In the genomic region with DNA sequence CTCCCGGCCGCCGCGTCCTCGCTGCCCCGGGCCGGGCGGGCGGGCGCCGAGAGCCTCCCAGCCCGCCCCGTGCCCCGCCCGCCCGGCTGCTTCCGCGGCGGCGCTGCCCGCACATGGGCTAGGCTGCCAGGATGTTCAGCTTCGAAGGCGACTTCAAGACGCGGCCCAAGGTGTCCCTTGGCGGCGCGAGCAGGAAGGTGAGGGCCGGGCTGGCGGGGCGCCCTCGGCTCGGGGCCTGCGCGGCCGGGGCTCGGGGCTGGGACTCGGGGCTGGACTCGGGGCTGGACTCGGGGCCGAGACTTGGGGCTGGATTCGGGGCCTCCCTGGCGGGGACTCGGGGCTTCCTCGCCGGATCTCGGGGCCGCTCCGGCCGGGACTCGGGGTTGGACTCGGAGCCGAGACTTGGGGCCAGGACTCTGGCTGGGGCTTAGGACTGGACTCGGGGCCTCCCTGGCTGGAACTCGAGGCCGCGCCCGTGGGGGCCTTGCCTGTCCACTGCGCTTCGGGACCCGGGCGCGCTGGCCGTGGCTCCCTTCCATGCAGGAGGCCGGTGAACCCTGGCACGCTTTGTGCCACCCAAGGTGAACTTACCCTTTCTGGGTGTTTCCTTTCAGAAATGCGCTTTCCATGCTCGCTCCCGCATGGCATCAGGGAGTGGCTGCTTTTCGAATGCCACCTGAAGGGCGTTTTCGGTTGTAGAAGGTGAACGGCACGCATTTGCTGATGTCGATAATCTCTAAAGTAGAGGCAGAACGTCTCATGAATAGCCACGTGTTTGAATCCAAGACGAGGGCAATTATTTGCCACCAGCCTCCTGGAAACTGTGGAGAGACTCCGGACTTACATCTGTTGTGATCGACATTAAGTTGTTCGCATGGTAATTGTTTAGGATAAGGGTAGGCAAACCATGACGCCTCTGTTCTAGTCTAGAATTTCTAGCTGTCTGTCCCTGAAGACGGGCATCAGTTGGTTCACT, we compare ENCODE assay signal across 1 cellular context.
TF ChIP-seq lines count a peak whose summit lies in the region.

No MANE protein-coding gene starts in this region.

TF ChIP-seq in IMR-90, 13 proteins besides CTCF, POLR2A, EP300 and RAD21:
- no peak for TF ChIP-seq BHLHE40 (IDR thresholded peaks at IDR 0.05; ENCODE audit: low read depth, low read length)
- peak; percentile 42; the same call in 1 of the 2 replicates for TF ChIP-seq MXI1 (IDR thresholded peaks at IDR 0.05; ENCODE audit: borderline replicate concordance, low read depth, low read length)
- TF ChIP-seq MAZ (IDR thresholded peaks at IDR 0.05; ENCODE audit: borderline replicate concordance, low read depth, low read length) = 0 out of 2 replicates have a peak, but pooled peaks have one; percentile 3
